ENCODE assay signal across 22 cellular contexts in the genomic region with DNA sequence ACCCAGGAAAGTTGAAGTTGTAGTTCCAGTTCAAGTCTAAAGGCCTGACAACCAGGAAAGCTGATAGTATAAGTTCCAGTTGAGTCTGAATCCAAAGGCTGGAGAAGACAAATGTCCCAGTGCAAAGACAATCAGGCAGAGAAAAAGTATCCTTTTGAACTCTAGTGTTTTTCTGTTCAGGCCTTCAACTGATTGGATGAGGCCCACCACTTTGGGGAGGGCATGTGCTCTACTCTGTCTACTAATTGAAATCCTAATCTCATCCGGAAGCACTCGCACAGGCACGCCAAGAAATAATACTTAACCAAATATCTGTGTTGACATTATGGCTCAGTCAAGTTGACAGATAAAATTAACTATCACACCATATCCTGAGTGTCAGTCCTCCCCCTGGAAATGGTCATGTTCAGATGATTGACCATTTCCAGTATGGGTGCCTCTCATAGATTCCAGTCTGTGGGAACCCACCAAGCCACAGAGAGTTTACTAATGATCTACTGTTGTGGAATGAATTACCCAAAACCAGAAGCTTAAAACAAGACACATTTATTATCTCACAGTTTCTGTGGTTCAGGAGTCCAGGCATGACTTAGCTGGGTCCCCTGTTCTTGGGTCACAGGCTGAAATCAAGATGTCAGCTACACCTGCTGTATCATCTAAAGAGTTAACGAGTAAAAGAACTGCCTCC.
"Had no signal": no experiment of that assay in that cellular context is flagged by ENCODE, and none has a peak within 500 bp of the region (broad histone marks: within the 10 kb centered on the region; RNA-seq: fewer than 3 reads in every experiment).

No MANE protein-coding gene starts in this region.

- H3K4me3 ChIP-seq: dorsolateral prefrontal cortex, heart left ventricle, hepatocyte, lung, ovary, psoas muscle, sigmoid colon, stomach, thyroid gland, vagina had no signal

- H2AFZ ChIP-seq: hepatocyte had no signal

- FAIRE-seq: kidney had no signal

- H3K36me3 ChIP-seq: heart left ventricle, ovary, sigmoid colon, stomach, thyroid gland, vagina had no signal

- H3K27ac ChIP-seq: dorsolateral prefrontal cortex, heart left ventricle, hepatocyte, ovary, psoas muscle, sigmoid colon, stomach, thyroid gland, vagina had no signal

- H3K4me1 ChIP-seq: heart left ventricle, psoas muscle, sigmoid colon, stomach, thyroid gland, vagina had no signal

- ATAC-seq: heart left ventricle; left lobe of liver; natural killer cell; psoas muscle; right cardiac atrium; stimulated activated effector memory CD8-positive, alpha-beta T cell treated with anti-CD3 and anti-CD28 coated beads, Interleukin-12 subunit alpha, Interleukin-12 subunit beta, amount 100 ng/mL, for 72 hours had no signal

- H3K4me2 ChIP-seq: hepatocyte had no signal

- DNase-seq: dorsolateral prefrontal cortex; effector CD4-positive, alpha-beta T cell; heart left ventricle; kidney; natural killer cell; occipital lobe; ovary; posterior cingulate gyrus; psoas muscle; right cardiac atrium; sigmoid colon; stimulated activated CD4-positive, alpha-beta T cell treated with anti-CD3 and anti-CD28 coated beads, Interleukin-2, amount 100 ng/mL, for 24 hours; stimulated activated CD4-positive, alpha-beta T cell treated with anti-CD3 and anti-CD28 coated beads, Interleukin-4, amount 100 ng/mL, for 24 hours; stimulated activated naive CD4-positive, alpha-beta T cell treated with Interleukin-2 at 50 U/mL for 16 hours; stomach; thyroid gland; trophoblast cell had no signal

- H3K9me3 ChIP-seq: ovary, psoas muscle, sigmoid colon, thyroid gland, vagina had no signal

- H3K79me2 ChIP-seq: hepatocyte had no signal

- H3K27me3 ChIP-seq: dorsolateral prefrontal cortex, heart left ventricle, hepatocyte, ovary, sigmoid colon, stomach, thyroid gland, vagina had no signal
